ENCODE assay signal across 7 cellular contexts in the genomic region with DNA sequence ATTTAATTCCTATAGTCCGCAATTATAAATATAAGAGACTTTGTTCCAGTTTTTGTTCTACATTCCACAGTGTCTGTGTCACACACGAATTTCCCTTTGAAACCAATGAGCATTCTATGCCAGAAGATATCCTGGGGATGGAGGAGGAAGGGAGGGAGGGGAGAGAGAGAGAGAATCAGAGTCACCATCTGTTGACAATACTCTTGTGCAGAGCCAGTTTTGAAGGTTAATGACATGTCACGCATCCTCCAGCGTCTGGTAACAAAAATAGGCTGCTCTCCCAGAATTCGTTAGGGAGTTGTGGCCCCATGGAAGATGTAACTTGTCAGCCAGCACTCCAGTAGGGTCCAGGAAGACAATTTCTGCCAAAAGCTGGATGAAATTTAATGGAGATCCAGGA.
DNase-seq lines count a peak whose midpoint lies in the region; ATAC-seq and TF ChIP-seq lines count a peak whose summit lies in the region.

No MANE protein-coding gene starts in this region.

- 15% methylated on average over 5 of the region's 5 CpGs for WGBS in right cardiac atrium

- H3K36me3 ChIP-seq in upper lobe of right lung, result no peaks in the 10 kb centered on the region

- H3K9me3 ChIP-seq in right cardiac atrium (ENCODE audit: control insufficient read depth, low read length), result no peaks in the 10 kb centered on the region
- no peaks in the 10 kb centered on the region for H3K9me3 ChIP-seq in upper lobe of right lung

- ATAC-seq in right cardiac atrium, result peak; percentile 83 to 90
- ATAC-seq in upper lobe of right lung, result peak; percentile 74
- ATAC-seq in HG03045 (IDR thresholded peaks at IDR 0.05; ENCODE audit: unreplicated experiment), result no peak
- ATAC-seq in HG03196 (IDR thresholded peaks at IDR 0.05; ENCODE audit: unreplicated experiment), result no peak

- no peak for TF ChIP-seq CTCF in upper lobe of right lung (IDR thresholded peaks at IDR 0.05)

- no peaks in the 10 kb centered on the region for H3K27me3 ChIP-seq in right cardiac atrium (ENCODE audit: control insufficient read depth, insufficient read depth)
- no peaks in the 10 kb centered on the region for H3K27me3 ChIP-seq in upper lobe of right lung

- no peak overlapping the region for H3K4me3 ChIP-seq in right cardiac atrium (ENCODE audit: low read length)
- H3K4me3 ChIP-seq in upper lobe of right lung, result no peak overlapping the region

- H3K4me1 ChIP-seq in right cardiac atrium (ENCODE audit: control insufficient read depth, insufficient read depth, low read length) (peaks cover 8% of the 10 kb centered on the region), upper lobe of right lung (peaks cover 25% of the 10 kb centered on the region)

- DNase-seq in LoVo (ENCODE audit: low spot score) (peak; percentile 63), T1000 (lab: John Stamatoyannopoulos, UW) (peak; percentile 12), right cardiac atrium (no peak), upper lobe of right lung (no peak)
- no peak for DNase-seq in activated CD8-positive, alpha-beta memory T cell treated with anti-CD3 and anti-CD28 coated beads, Interleukin-2, amount 50 U/mL, for 4 hours

- H3K27ac ChIP-seq in right cardiac atrium (ENCODE audit: low read length) (peak overlapping the region; percentile 6), upper lobe of right lung (no peak overlapping the region)

- intact Hi-C loops in right cardiac atrium (cut with DNase I) (loop anchor here in 1 of 4 donors (10.0 kb wide), 1 partner anchor 310 kb away; a partner anchor contains a TSS), upper lobe of right lung (cut with DNase I) (no loop called here)

Comparison
In these comparisons a context has a peak if more than half of its experiments do, and no peak if none do; other contexts are left out.
1. DNase-seq: peak in LoVo (single experiment) and T1000 (single experiment); none in right cardiac atrium (0 of 3), upper lobe of right lung (single experiment) and activated CD8-positive, alpha-beta memory T cell treated with anti-CD3 and anti-CD28 coated beads, Interleukin-2, amount 50 U/mL, for 4 hours (single experiment).
2. ATAC-seq: peak in right cardiac atrium (2 of 2) and upper lobe of right lung (single experiment); none in HG03045 (single experiment) and HG03196 (single experiment).